ENCODE assay signal across 28 cellular contexts in the genomic region with DNA sequence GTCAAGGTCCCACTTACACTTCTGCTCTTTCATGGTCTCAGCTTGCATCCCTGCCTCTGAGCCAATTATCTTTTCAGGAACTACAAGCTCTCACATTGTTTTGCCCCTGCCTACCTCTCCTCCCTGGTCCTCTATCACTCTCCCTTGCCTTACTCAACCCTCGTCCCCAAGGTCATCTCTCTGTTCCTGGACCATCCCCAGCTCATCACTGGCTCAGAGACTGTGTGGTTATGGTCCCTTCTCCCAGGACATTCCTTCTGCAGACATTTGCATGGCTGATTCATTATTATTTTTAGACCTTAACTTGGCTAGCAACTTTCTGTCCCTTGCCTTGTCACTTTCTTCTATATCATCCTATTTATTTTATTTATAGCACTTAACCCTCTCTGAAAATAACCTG. TPM values are rescaled to one million over a fixed set of nuclear protein-coding genes. Genes with fewer than 3 reads are reported as not detected.
DNase-seq lines count a peak whose midpoint lies in the region; ATAC-seq, FAIRE-seq and TF ChIP-seq lines count a peak whose summit lies in the region.
"Had no signal": no experiment of that assay in that cellular context is flagged by ENCODE, and none has a peak within 500 bp of the region (broad histone marks: within the 10 kb centered on the region; RNA-seq: fewer than 3 reads in every experiment).

No MANE protein-coding gene starts in this region.

- POLR2A ChIA-PET in HepG2 (lab: Yijun Ruan, JAX): interaction anchor here (0.7 to 1.7 kb wide), 5 partner anchors 14 to 103 kb away, joined by 3 to 4 read pairs (median 4); no protein-coding TSS in a partner anchor

- H3K9me3 Mint-ChIP-seq in stimulated activated memory B cell treated with anti-CD40 and anti-IgM and Interleukin-4, amounts not matched to agents 10 μg/mL and 1 μg/mL and 100 μg/mL, for 72 hours: no peaks in the 10 kb centered on the region

- H4K20me1 ChIP-seq in HepG2 (ENCODE audit: insufficient read depth, low read length): peaks cover 3% of the 10 kb centered on the region; the same call in 1 of the 2 replicates
- H4K20me1 ChIP-seq: BLaER1 treated with 17β-estradiol and CSF1 and Interleukin-3, amounts not matched to agents 10 nM and 100 nM had no signal

- no peaks in the 10 kb centered on the region for H3K36me3 Mint-ChIP-seq in stimulated activated memory B cell treated with anti-CD40 and anti-IgM and Interleukin-4, amounts not matched to agents 10 μg/mL and 1 μg/mL and 100 μg/mL, for 72 hours
- H3K36me3 Mint-ChIP-seq: CD4-positive, alpha-beta memory T cell had no signal

- H3K27ac ChIP-seq in adrenal gland (peak overlapping the region in 3 of 5 donors; percentile 6 to 23 (median 11)), HepG2 (ENCODE audit: extremely low read length, insufficient read depth, low read length) (no peak overlapping the region)
- H3K27ac ChIP-seq: 22Rv1; BLaER1 treated with 17β-estradiol and CSF1 and Interleukin-3, amounts not matched to agents 10 nM and 100 nM; HL-60; SK-N-MC had no signal

- H3K27me3 ChIP-seq in adrenal gland (no peaks in the 10 kb centered on the region), HepG2 (ENCODE audit: control insufficient read depth in 1 of 2, insufficient read depth in 2 of 2, low read length in 2 of 2) (no peaks in the 10 kb centered on the region)
- H3K27me3 ChIP-seq: BLaER1 treated with 17β-estradiol and CSF1 and Interleukin-3, amounts not matched to agents 10 nM and 100 nM had no signal

- H3K9me3 ChIP-seq in adrenal gland (replicated peaks in 1 of 3) (no peaks in the 10 kb centered on the region), HepG2 (ENCODE audit: low read length) (no peaks in the 10 kb centered on the region)
- H3K9me3 ChIP-seq: BLaER1 treated with 17β-estradiol and CSF1 and Interleukin-3, amounts not matched to agents 10 nM and 100 nM; Caco-2 had no signal

- no peak overlapping the region for H3K4me2 ChIP-seq in HepG2 (ENCODE audit: low read depth, low read length)
- H3K4me2 ChIP-seq: BLaER1 treated with 17β-estradiol and CSF1 and Interleukin-3, amounts not matched to agents 10 nM and 100 nM had no signal

- no peak overlapping the region for H3K4me3 ChIP-seq in adrenal gland
- H3K4me3 ChIP-seq in HepG2 (replicated peaks in 1 of 3; ENCODE audit: insufficient read depth in 1 of 3, low read depth in 2 of 3, low read length in 3 of 3): no peak overlapping the region
- H3K4me3 ChIP-seq: BLaER1 treated with 17β-estradiol and CSF1 and Interleukin-3, amounts not matched to agents 10 nM and 100 nM; SK-N-MC had no signal

- TF ChIP-seq RAD21 in HepG2 (CRISPR knock-in tag; IDR thresholded peaks at IDR 0.05): no peak

- no peaks in the 10 kb centered on the region for H3K36me3 ChIP-seq in adrenal gland (replicated peaks in 1 of 2)
- peaks cover 6 to 30% of the 10 kb centered on the region in 2 experiments for H3K36me3 ChIP-seq in HepG2 (replicated peaks in 1 of 2; ENCODE audit: control insufficient read depth in 1 of 2, insufficient read depth in 2 of 2, low read length in 2 of 2)
- H3K36me3 ChIP-seq: BLaER1 treated with 17β-estradiol and CSF1 and Interleukin-3, amounts not matched to agents 10 nM and 100 nM had no signal

- no peak for FAIRE-seq in HepG2 (lab: Jason Lieb, UNC)
- FAIRE-seq: GM12892 had no signal

- intact Hi-C loops in adrenal gland (cut with DNase I): no loop called here
- intact Hi-C loops in HepG2 (cut with micrococcal nuclease; ENCODE audit: unreplicated experiment): no loop called here

- WGBS in adrenal gland, 4 donors: 19 to 36% (median 28%) methylated on average over 1 of the region's 1 CpG
- WGBS in HepG2 (ENCODE audit: low lambda C conversion rate): 77% methylated on average over 1 of the region's 1 CpG

- peaks cover 67% of the 10 kb centered on the region for H3K79me2 ChIP-seq in HepG2 (ENCODE audit: insufficient read depth, low read length)

- in situ Hi-C loops in HepG2 (cut with HindIII; ENCODE audit: extremely low pct_ligation_motif_present, low pct_unique_long_range_greater_than_20kb): no loop called here

- CTCF ChIA-PET in HepG2 (lab: Yijun Ruan, JAX; ENCODE audit: low intra/inter-chr PET ratio, low total read pairs): no interaction called here

- peak overlapping the region; percentile 90 for H3K27ac Mint-ChIP-seq in stimulated activated memory B cell treated with anti-CD40 and anti-IgM and Interleukin-4, amounts not matched to agents 10 μg/mL and 1 μg/mL and 100 μg/mL, for 72 hours
- H3K27ac Mint-ChIP-seq: CD4-positive, alpha-beta memory T cell had no signal

- TF ChIP-seq EP300 in HepG2 (IDR thresholded peaks at IDR 0.05; ENCODE audit: low read depth in 2 of 2, low read length in 2 of 2): no peak
- TF ChIP-seq EP300 in HepG2 (CRISPR knock-in tag; IDR thresholded peaks at IDR 0.05; ENCODE audit: borderline replicate concordance): no peak

- no peak overlapping the region for H3K9ac ChIP-seq in HepG2 (ENCODE audit: insufficient read depth, low read depth, low read length)
- H3K9ac ChIP-seq: BLaER1 treated with 17β-estradiol and CSF1 and Interleukin-3, amounts not matched to agents 10 nM and 100 nM had no signal

- H3K4me1 ChIP-seq in adrenal gland (replicated peaks in 1 of 2) (peaks cover 16 to 22% of the 10 kb centered on the region in 2 donors), HepG2 (ENCODE audit: insufficient read depth, low read length) (peaks cover 31% of the 10 kb centered on the region)
- H3K4me1 ChIP-seq: Caco-2 had no signal

- no peak for TF ChIP-seq CTCF in adrenal gland (IDR thresholded peaks at IDR 0.05)
- TF ChIP-seq CTCF in HepG2 (CRISPR knock-in tag; IDR thresholded peaks at IDR 0.05): no peak

- H3K4me3 Mint-ChIP-seq in stimulated activated memory B cell treated with anti-CD40 and anti-IgM and Interleukin-4, amounts not matched to agents 10 μg/mL and 1 μg/mL and 100 μg/mL, for 72 hours: no peak overlapping the region
- H3K4me3 Mint-ChIP-seq: CD4-positive, alpha-beta memory T cell had no signal

- ATAC-seq in HepG2 (peak; percentile 42), GM18517 (IDR thresholded peaks at IDR 0.05; ENCODE audit: unreplicated experiment) (no peak), HG03520 (IDR thresholded peaks at IDR 0.05; ENCODE audit: unreplicated experiment) (no peak)
- ATAC-seq in stimulated activated memory B cell treated with anti-CD40 and anti-IgM and Interleukin-4, amounts not matched to agents 10 μg/mL and 1 μg/mL and 100 μg/mL, for 72 hours: no peak
- ATAC-seq in activated CD4-positive, CD25-positive, alpha-beta regulatory T cell treated with anti-CD3 and anti-CD28 coated beads, Interleukin-2, amount 50 U/mL, for 24 hours: no peak
- ATAC-seq: PC-3 had no signal

- H3K27me3 Mint-ChIP-seq in stimulated activated memory B cell treated with anti-CD40 and anti-IgM and Interleukin-4, amounts not matched to agents 10 μg/mL and 1 μg/mL and 100 μg/mL, for 72 hours: no peaks in the 10 kb centered on the region

- no peak overlapping the region for H2AFZ ChIP-seq in HepG2 (ENCODE audit: low read length)

- H3K4me1 Mint-ChIP-seq in stimulated activated memory B cell treated with anti-CD40 and anti-IgM and Interleukin-4, amounts not matched to agents 10 μg/mL and 1 μg/mL and 100 μg/mL, for 72 hours: peaks cover 28% of the 10 kb centered on the region
- H3K4me1 Mint-ChIP-seq: CD4-positive, alpha-beta memory T cell had no signal

- BruUV-seq in HepG2 (replicated peaks; lab: Mats Ljungman, UMichigan): no TSS peak

- TF ChIP-seq POLR2A in adrenal gland (IDR thresholded peaks at IDR 0.05) (no peak), HepG2 (IDR thresholded peaks at IDR 0.05; ENCODE audit: insufficient read depth in 1 of 2, low read depth in 2 of 2, low read length in 2 of 2) (no peak; a peak in 1 of 4 replicates)

- DNase-seq in NOMO-1 treated with DMSO at 0.1 percent for 48 hours (lab: John Stamatoyannopoulos, UW; ENCODE audit: unreplicated experiment): peak; percentile 3
- no peak for DNase-seq in NOMO-1 treated with dmso at 0.1 percent for 144 hours (lab: John Stamatoyannopoulos, UW; ENCODE audit: unreplicated experiment)
- peak in 5 of 7 donors; percentile 43 to 59 (median 56) for DNase-seq in adrenal gland
- DNase-seq in HepG2 (ENCODE audit: low spot score): no peak
- DNase-seq: Caco-2; CD4-positive, alpha-beta memory T cell; DMS 273 treated with DMSO at 0.1 percent for 48 hours; DND-41; GOT3; HCEC 1CT; KBM-7; NCI-H1105; NCI-H146; NCI-H2029; NCI-H2171; NCI-H524 treated with DMSO at 0.1 percent for 48 hours; NCI-H82; PC-3; SHP77 treated with DMSO at 0.1 percent for 48 hours had no signal

RNA-seq across cellular contexts. Expression of gene GPAM, which starts 17.8 kb away (rescaled TPM):
- total RNA-seq in adrenal gland (100 to 1,000 TPM in 5 of 8 donors, 10 to 100 TPM in 3; 65.3 to 297 (median 112) TPM), HepG2 (2016; rRNA removed; fragmentation: Illumina TruSeq; extraction: Trizol) (130 and 140 TPM in 2 replicates)
- polyA plus RNA-seq in adrenal gland (10 to 100 TPM; 15.9 to 97.6 (median 34.2) TPM), HepG2 (2011; rRNA removed) (36.8 and 43.0 TPM in 2 replicates)
- total RNA-seq in HepG2 (2016; cell fraction: cytosol; rRNA removed; fragmentation: Illumina TruSeq; extraction: Trizol; ENCODE audit: low read depth): 19.1 and 21.3 TPM in 2 replicates
- total RNA-seq in HepG2 (2016; cell fraction: insoluble cytoplasmic fraction; rRNA removed; fragmentation: Illumina TruSeq; extraction: Trizol): 132 and 135 TPM in 2 replicates
- 47.4 and 55.1 TPM in 2 replicates for total RNA-seq in HepG2 (2016; cell fraction: membrane; rRNA removed; fragmentation: Illumina TruSeq; extraction: Trizol)
- 251 and 257 TPM in 2 replicates for total RNA-seq in HepG2 (2016; cell fraction: nucleus; rRNA removed; fragmentation: Illumina TruSeq; extraction: Trizol)
- 14.4 and 28.4 TPM in 2 replicates for polyA plus RNA-seq in HepG2 (2011; cell fraction: cytosol; rRNA removed)
- polyA plus RNA-seq in HepG2 (2011; cell fraction: nucleus; rRNA removed): 39.1 and 57.9 TPM in 2 replicates
- 53.4 and 86.4 TPM in 2 replicates for polyA plus RNA-seq in HepG2 (2012)
- polyA plus RNA-seq in HepG2 (2016; cell fraction: cytosol; fragmentation: Illumina TruSeq; extraction: Trizol; ENCODE audit: low read depth): 5.1 and 5.7 TPM in 2 replicates
- polyA plus RNA-seq in HepG2 (2016; cell fraction: insoluble cytoplasmic fraction; fragmentation: Illumina TruSeq; extraction: Trizol; ENCODE audit: low read depth): 57.8 and 65.3 TPM in 2 replicates
- 14.2 and 17.2 TPM in 2 replicates for polyA plus RNA-seq in HepG2 (2016; cell fraction: membrane; fragmentation: Illumina TruSeq; extraction: Trizol; ENCODE audit: low read depth)
- polyA plus RNA-seq in HepG2 (2016; cell fraction: nucleus; fragmentation: Illumina TruSeq; extraction: Trizol; ENCODE audit: insufficient read depth, low read depth): 165 and 177 TPM in 2 replicates
- polyA minus RNA-seq in HepG2 (2011; rRNA and poly(A)+ RNA removed; ENCODE audit: low replicate concordance): 18.6 and 65.9 TPM in 2 replicates
- 23.7 and 35.7 TPM in 2 replicates for polyA minus RNA-seq in HepG2 (2011; cell fraction: cytosol; rRNA and poly(A)+ RNA removed)
- polyA minus RNA-seq in HepG2 (2011; cell fraction: nucleus; rRNA and poly(A)+ RNA removed): 174 and 229 TPM in 2 replicates

Comparison
In these comparisons a context has a peak if more than half of its experiments do, and no peak if none do; other contexts are left out.
1. DNase-seq: peak in NOMO-1 treated with DMSO at 0.1 percent for 48 hours (single experiment) and adrenal gland (5 of 7); none in NOMO-1 treated with dmso at 0.1 percent for 144 hours (single experiment) and HepG2 (single experiment).